In genomic region chr2:47016172-47016913, GRCh38 we compare ENCODE assay signal across 9 cellular contexts.
A peak's percentile ranks its signal among the peaks of the same experiment; 100 is the strongest.
DNase-seq lines count a peak whose midpoint lies in the region; ATAC-seq, FAIRE-seq and TF ChIP-seq lines count a peak whose summit lies in the region.
"Had no signal": no experiment of that assay in that cellular context is flagged by ENCODE, and none has a peak within 500 bp of the region (broad histone marks: within the 10 kb centered on the region; RNA-seq: fewer than 3 reads in every experiment).

No MANE protein-coding gene starts in this region.

- no peak for ATAC-seq in GM21528 (IDR thresholded peaks at IDR 0.05; ENCODE audit: low FRiP score, unreplicated experiment)

- peak; percentile 79 for DNase-seq in Caki2 (ENCODE audit: low read depth)
- peak; percentile 70 for DNase-seq in NB4 (ENCODE audit: low read depth)
- peak; percentile 82 for DNase-seq in astrocyte of the hippocampus (ENCODE audit: low read depth, low spot score)
- no peak for DNase-seq in kidney
- peak; percentile 19 for DNase-seq in transverse colon
- no peak for DNase-seq in GM10248 (ENCODE audit: extremely low spot score)
- DNase-seq in activated naive CD8-positive, alpha-beta T cell treated with anti-CD3 and anti-CD28 coated beads for 36 hours, result no peak

- no peak overlapping the region for H3K27ac Mint-ChIP-seq in activated naive CD8-positive, alpha-beta T cell treated with anti-CD3 and anti-CD28 coated beads for 36 hours

- no peak for TF ChIP-seq EP300 in transverse colon (IDR thresholded peaks at IDR 0.05; ENCODE audit: low read depth)

- H3K4me1 ChIP-seq in kidney (ENCODE audit: control insufficient read depth in 1 of 2, insufficient read depth in 1 of 2, low read depth in 1 of 2, low read length in 2 of 2), result peaks cover 4 to 7% of the 10 kb centered on the region in 2 donors
- H3K4me1 ChIP-seq in transverse colon, result peaks cover 0 to 20% (median 16%) of the 10 kb centered on the region in 4 donors

- peaks cover 2 to 13% of the 10 kb centered on the region in 2 donors for H3K36me3 ChIP-seq in kidney (ENCODE audit: control insufficient read depth in 1 of 2, insufficient read depth in 2 of 2, low read length in 2 of 2)
- H3K36me3 ChIP-seq in transverse colon, result peaks cover 0 to 7% (median 0%) of the 10 kb centered on the region in 4 donors

- peak overlapping the region; percentile 20 to 41 for H3K27ac ChIP-seq in kidney (ENCODE audit: low read depth in 2 of 2, low read length in 2 of 2)
- H3K27ac ChIP-seq in transverse colon, result peak overlapping the region; percentile 36 to 74 (median 69)

- FAIRE-seq in kidney (lab: Jason Lieb, UNC), result no peak
- FAIRE-seq: colon had no signal

- in situ Hi-C loops in Caki2 (cut with HindIII; ENCODE audit: low pct_unique_long_range_greater_than_20kb, low sequenced_read_pairs), result no loop called here
- in situ Hi-C loops in transverse colon (cut with MboI; ENCODE audit: low pct_ligation_motif_present in 1 of 4, low pct_unique_long_range_greater_than_20kb in 1 of 4, low sequenced_read_pairs in 3 of 4), result loop anchor here in 1 of 4 donors (25.0 kb wide), 1 partner anchor 146 kb away; the partner anchor contains the start of gene STPG4

- no peaks in the 10 kb centered on the region for H3K27me3 ChIP-seq in transverse colon

- H3K9ac ChIP-seq in kidney (ENCODE audit: low read length in 2 of 2), result no peak overlapping the region

- TF ChIP-seq POLR2A in NB4 (IDR thresholded peaks at IDR 0.05; ENCODE audit: extremely low read depth, insufficient read length) (no peak), transverse colon (IDR thresholded peaks at IDR 0.05) (no peak)

- no peak for TF ChIP-seq CTCF in NB4 (IDR thresholded peaks at IDR 0.05; ENCODE audit: low read depth, low read length)
- no peak for TF ChIP-seq CTCF in kidney (IDR thresholded peaks at IDR 0.05; ENCODE audit: borderline replicate concordance, extremely low read depth, insufficient read depth)
- TF ChIP-seq CTCF in transverse colon (IDR thresholded peaks at IDR 0.05), result peak in 1 of 5 experiments; percentile 33
- no peak for TF ChIP-seq CTCF in GM10248 (IDR thresholded peaks at IDR 0.05; ENCODE audit: control extremely low read depth, extremely low read depth, low read depth, missing control alignments)

- CTCF ChIA-PET in GM10248 (lab: Yijun Ruan, JAX), result interaction anchor here (1.5 kb wide), 1 partner anchor 156 kb away, joined by 3 read pairs; no protein-coding TSS in a partner anchor

- POLR2A ChIA-PET in GM10248 (lab: Yijun Ruan, JAX), result no interaction called here

- H3K4me3 ChIP-seq in NB4 (ENCODE audit: low read depth, low read length) (no peak overlapping the region), kidney (ENCODE audit: low read length in 2 of 2) (no peak overlapping the region), transverse colon (no peak overlapping the region)

- no peaks in the 10 kb centered on the region for H3K9me3 Mint-ChIP-seq in activated naive CD8-positive, alpha-beta T cell treated with anti-CD3 and anti-CD28 coated beads for 36 hours

- WGBS in transverse colon (ENCODE audit: low coverage in 1 of 2), 2 donors, result 68% methylated on average over 6 of the region's 6 CpGs; no CpG with 5 or more reads in 1 of the 2 donors

- H3K9me3 ChIP-seq in kidney (ENCODE audit: control insufficient read depth in 1 of 2, low read length in 2 of 2) (no peaks in the 10 kb centered on the region), transverse colon (no peaks in the 10 kb centered on the region)

- H3K27me3 Mint-ChIP-seq in activated naive CD8-positive, alpha-beta T cell treated with anti-CD3 and anti-CD28 coated beads for 36 hours, result no peaks in the 10 kb centered on the region

- peaks cover 3% of the 10 kb centered on the region for H3K4me1 Mint-ChIP-seq in activated naive CD8-positive, alpha-beta T cell treated with anti-CD3 and anti-CD28 coated beads for 36 hours

- H3K4me3 Mint-ChIP-seq in activated naive CD8-positive, alpha-beta T cell treated with anti-CD3 and anti-CD28 coated beads for 36 hours, result no peak overlapping the region

- H3K36me3 Mint-ChIP-seq in activated naive CD8-positive, alpha-beta T cell treated with anti-CD3 and anti-CD28 coated beads for 36 hours, result peaks cover 15% of the 10 kb centered on the region

- intact Hi-C loops in kidney (cut with DNase I) (no loop called here), transverse colon (cut with DNase I; ENCODE audit: low total_unique reads) (no loop called here)

Comparison
In these comparisons a context has a peak if more than half of its experiments do, and no peak if none do; other contexts are left out.
1. DNase-seq: peak in Caki2 (single experiment), NB4 (single experiment), astrocyte of the hippocampus (single experiment) and transverse colon (single experiment); none in kidney (single experiment), GM10248 (single experiment) and activated naive CD8-positive, alpha-beta T cell treated with anti-CD3 and anti-CD28 coated beads for 36 hours (single experiment).